1 cellular context compared by ENCODE assay signal in the genomic region with DNA sequence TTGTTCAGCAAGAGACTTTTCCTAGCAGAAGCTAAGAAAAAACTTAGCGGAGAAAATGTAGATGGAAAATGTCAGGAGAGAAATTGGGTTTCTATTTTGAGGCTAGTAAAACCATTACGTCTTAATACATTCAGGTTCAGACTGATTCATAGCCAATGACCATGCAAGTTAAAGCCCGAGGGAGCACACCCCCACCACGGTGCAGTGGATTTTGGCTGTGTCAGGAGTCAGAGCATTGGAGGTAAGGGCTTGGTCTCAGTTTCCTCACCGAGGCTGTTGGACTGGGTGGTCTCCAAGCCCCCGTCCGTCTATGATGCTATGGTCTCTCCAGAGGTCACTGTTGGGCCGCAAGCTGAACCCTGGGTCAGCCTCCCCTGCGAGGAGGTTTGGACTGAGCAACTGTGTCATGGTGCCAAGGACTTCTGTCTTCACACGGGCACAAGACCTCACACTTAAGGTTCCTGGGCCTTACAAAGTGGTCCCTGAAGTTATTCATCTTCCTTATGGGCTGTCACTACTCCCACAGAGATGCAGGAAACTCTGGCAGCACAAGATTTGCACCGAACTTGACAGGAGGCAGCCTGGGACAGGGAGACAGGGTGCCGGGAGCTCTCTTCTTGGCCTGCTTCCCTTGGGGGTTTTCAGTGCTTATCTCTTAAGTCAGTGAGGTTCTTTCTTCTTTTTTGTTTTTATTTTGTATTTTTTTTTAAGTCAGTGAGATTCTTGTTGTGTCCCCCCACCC.
TF ChIP-seq lines count a peak whose summit lies in the region.

No MANE protein-coding gene starts in this region.

TF ChIP-seq in IMR-90, 13 proteins besides CTCF, POLR2A, EP300 and RAD21:
- TF ChIP-seq FOS (IDR thresholded peaks at IDR 0.05; ENCODE audit: low read depth, low read length), result no peak
- no peak for TF ChIP-seq MAZ (IDR thresholded peaks at IDR 0.05; ENCODE audit: borderline replicate concordance, low read depth, low read length)
